Comparison of ENCODE assay signal across 29 cellular contexts in the genomic region with DNA sequence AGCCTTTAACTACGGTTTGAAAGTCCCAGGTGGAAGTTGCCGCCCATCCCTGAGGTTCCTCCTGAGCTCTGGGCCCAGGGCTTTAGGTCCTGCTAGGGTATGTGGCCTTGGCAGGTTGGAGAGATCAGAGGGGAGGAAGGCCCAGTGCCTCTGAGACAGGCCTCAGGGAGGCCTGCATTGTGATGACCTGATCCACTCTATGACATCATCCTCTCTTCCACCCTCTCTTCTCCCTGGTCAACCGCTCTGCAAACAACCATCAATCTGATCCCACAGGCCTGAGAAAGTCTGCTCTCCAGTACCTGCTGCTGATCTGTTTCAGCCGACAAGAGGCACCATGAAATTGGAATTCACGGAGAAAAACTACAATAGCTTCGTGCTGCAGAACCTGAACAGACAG. TPM values are rescaled to one million over a fixed set of nuclear protein-coding genes. Genes with fewer than 3 reads are reported as not detected.
"Had no signal": no experiment of that assay in that cellular context is flagged by ENCODE, and none has a peak within 500 bp of the region (broad histone marks: within the 10 kb centered on the region; RNA-seq: fewer than 3 reads in every experiment).

A gene (plus strand): TSS at position 223 of the 400 bp plus-strand sequence. CDS start 115 bp downstream, at position 338.

- DNase-seq: activated B cell treated with CpG ODN at 0.5 μM for 24 hours; activated CD4-positive, alpha-beta T cell treated with anti-CD3 and anti-CD28 coated beads, Interleukin-2, amount 50 U/mL, for 1 hour; activated CD8-positive, alpha-beta T cell treated with anti-CD3 and anti-CD28 coated beads for 36 hours; activated gamma-delta T cell treated with Interleukin-2 at 50 U/mL for 16 hours; activated T-cell treated with anti-CD3 and anti-CD28 coated beads, Interleukin-2, amount 50 U/mL, for 4 hours; anterior cingulate cortex; cerebellar nuclear complex; colonic mucosa; effector CD8-positive, alpha-beta T cell; head of caudate nucleus; hippocampal formation; immature natural killer cell; kidney; naive thymus-derived CD8-positive, alpha-beta T cell; occipital lobe; right cardiac atrium; spleen; stimulated activated naive CD8-positive, alpha-beta T cell treated with anti-CD3 and anti-CD28 coated beads, Interleukin-15, Interleukin-2, amounts not matched to agents 100 U/mL and 50 U/mL, for 24 hours; T-helper 1 cell; uterus had no signal

- H3K4me3 Mint-ChIP-seq: activated B cell treated with CpG ODN at 0.5 μM for 24 hours; activated CD8-positive, alpha-beta T cell treated with anti-CD3 and anti-CD28 coated beads for 36 hours; activated T-cell treated with anti-CD3 and anti-CD28 coated beads, Interleukin-2, amount 50 U/mL, for 4 hours; activated T-helper 17 cell treated with anti-CD3 and anti-CD28 coated beads, Interleukin-2, amount 50 U/mL, for 72 hours; immature natural killer cell; naive thymus-derived CD8-positive, alpha-beta T cell; neural crest cell; T-helper 2 cell treated with Interferon-gamma antibody and Interleukin-4, amounts not matched to agents 5 μg/mL and 100 μg/mL, for 36 hours; type B pancreatic cell had no signal

- ATAC-seq: activated CD8-positive, alpha-beta T cell treated with anti-CD3 and anti-CD28 coated beads for 36 hours; activated naive CD4-positive, alpha-beta T cell treated with anti-CD3 and anti-CD28 coated beads, Interleukin-2, amount 50 U/mL, for 72 hours; activated T-cell treated with anti-CD3 and anti-CD28 coated beads, Interleukin-2, amount 50 U/mL, for 4 hours; activated T-helper 17 cell treated with anti-CD3 and anti-CD28 coated beads, Interleukin-2, amount 50 U/mL, for 72 hours; gastroesophageal sphincter; naive thymus-derived CD8-positive, alpha-beta T cell; right cardiac atrium; stimulated activated naive CD8-positive, alpha-beta T cell treated with anti-CD3 and anti-CD28 coated beads, Interleukin-15, Interleukin-2, amounts not matched to agents 100 U/mL and 50 U/mL, for 24 hours had no signal

- H3K27ac ChIP-seq: colonic mucosa, gastroesophageal sphincter, spleen, thoracic aorta, uterus had no signal

- H3K27me3 ChIP-seq: colonic mucosa, gastroesophageal sphincter, uterus had no signal

- H3K4me1 ChIP-seq: colonic mucosa had no signal

- H3K36me3 ChIP-seq: colonic mucosa, gastroesophageal sphincter, spleen, thoracic aorta, uterus had no signal

- H3K27ac Mint-ChIP-seq: activated B cell treated with CpG ODN at 0.5 μM for 24 hours; activated CD8-positive, alpha-beta T cell treated with anti-CD3 and anti-CD28 coated beads for 36 hours; activated naive CD4-positive, alpha-beta T cell treated with anti-CD3 and anti-CD28 coated beads, Interleukin-2, amount 50 U/mL, for 72 hours; activated T-helper 17 cell treated with anti-CD3 and anti-CD28 coated beads, Interleukin-2, amount 50 U/mL, for 72 hours; immature natural killer cell; T-helper 2 cell treated with Interferon-gamma antibody and Interleukin-4, amounts not matched to agents 5 μg/mL and 100 μg/mL, for 36 hours; type B pancreatic cell had no signal

- H3K4me1 Mint-ChIP-seq: activated T-helper 17 cell treated with anti-CD3 and anti-CD28 coated beads, Interleukin-2, amount 50 U/mL, for 72 hours; neural crest cell had no signal

- H3K27me3 Mint-ChIP-seq: activated CD8-positive, alpha-beta T cell treated with anti-CD3 and anti-CD28 coated beads for 36 hours; activated T-helper 17 cell treated with anti-CD3 and anti-CD28 coated beads, Interleukin-2, amount 50 U/mL, for 72 hours had no signal

- H3K9me3 Mint-ChIP-seq: activated B cell treated with CpG ODN at 0.5 μM for 24 hours; activated CD8-positive, alpha-beta T cell treated with anti-CD3 and anti-CD28 coated beads for 36 hours; activated naive CD4-positive, alpha-beta T cell treated with anti-CD3 and anti-CD28 coated beads, Interleukin-2, amount 50 U/mL, for 72 hours; activated T-cell treated with anti-CD3 and anti-CD28 coated beads, Interleukin-2, amount 50 U/mL, for 4 hours; activated T-helper 17 cell treated with anti-CD3 and anti-CD28 coated beads, Interleukin-2, amount 50 U/mL, for 72 hours; immature natural killer cell; naive thymus-derived CD8-positive, alpha-beta T cell; neural crest cell; T-helper 2 cell treated with Interferon-gamma antibody and Interleukin-4, amounts not matched to agents 5 μg/mL and 100 μg/mL, for 36 hours; type B pancreatic cell had no signal

- H3K4me3 ChIP-seq: colonic mucosa, gastroesophageal sphincter, spleen, thoracic aorta, uterus had no signal

- H3K36me3 Mint-ChIP-seq: activated naive CD4-positive, alpha-beta T cell treated with anti-CD3 and anti-CD28 coated beads, Interleukin-2, amount 50 U/mL, for 72 hours; immature natural killer cell; naive thymus-derived CD8-positive, alpha-beta T cell; type B pancreatic cell had no signal

- H3K9me3 ChIP-seq: colonic mucosa, gastroesophageal sphincter, spleen, thoracic aorta, uterus had no signal

RNA-seq across cellular contexts. Expression of the gene that starts here (rescaled TPM):
- total RNA-seq: activated B cell treated with CpG ODN at 0.5 μM for 24 hours; activated CD8-positive, alpha-beta T cell treated with anti-CD3 and anti-CD28 coated beads for 36 hours; activated naive CD4-positive, alpha-beta T cell treated with anti-CD3 and anti-CD28 coated beads, Interleukin-2, amount 50 U/mL, for 72 hours; activated T-cell treated with anti-CD3 and anti-CD28 coated beads, Interleukin-2, amount 50 U/mL, for 4 hours; activated T-helper 17 cell treated with anti-CD3 and anti-CD28 coated beads, Interleukin-2, amount 50 U/mL, for 72 hours; lower leg skin; neural crest cell; occipital lobe had no signal
- polyA plus RNA-seq: esophagus had no signal
